Comparison of ENCODE assay signal across 8 cellular contexts in the genomic region with DNA sequence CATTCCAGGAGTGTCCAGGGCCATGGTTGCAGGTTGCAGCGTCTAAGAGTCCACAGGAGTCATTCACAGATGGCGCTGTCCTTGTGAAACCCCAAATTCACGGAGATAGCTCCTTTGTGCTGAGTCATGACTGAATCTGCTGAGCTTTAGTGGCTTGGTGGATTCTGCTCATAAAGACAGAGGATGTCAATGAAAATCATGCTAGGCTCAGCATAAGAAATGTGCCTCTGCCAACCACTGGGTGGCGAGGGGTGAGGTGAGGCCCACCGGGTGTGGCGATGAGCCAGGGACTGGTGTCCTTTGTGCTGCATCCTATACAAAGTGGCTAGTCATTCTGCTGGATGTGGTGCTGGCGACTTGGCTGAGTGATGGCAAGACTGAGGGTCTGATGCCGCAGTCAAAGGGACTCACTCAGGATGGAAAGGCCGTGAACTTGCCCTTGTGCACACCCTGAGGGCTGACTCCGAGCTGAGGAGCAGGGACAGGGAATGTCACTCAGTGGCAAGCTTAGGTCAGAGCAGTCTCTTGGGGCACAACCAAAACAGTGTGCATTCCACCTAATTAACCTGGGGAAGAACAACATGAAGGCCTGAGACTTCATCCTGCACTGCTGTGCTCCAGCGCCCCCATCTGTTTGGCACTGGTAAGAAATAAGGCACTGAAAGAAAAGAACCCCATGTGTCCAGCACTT.
DNase-seq lines count a peak whose midpoint lies in the region; ATAC-seq, FAIRE-seq and TF ChIP-seq lines count a peak whose summit lies in the region.

No MANE protein-coding gene starts in this region.

- peak; percentile 29 for ATAC-seq in GM18867 (IDR thresholded peaks at IDR 0.05; ENCODE audit: unreplicated experiment)
- ATAC-seq in pancreas: peak in 3 of 4 donors; percentile 33 to 43 (median 39)

- intact Hi-C loops in pancreas (cut with DNase I): loop anchor here in 2 of 3 donors (10.0 kb wide), 1 partner anchor 165 kb away; no protein-coding TSS in a partner anchor

- peak; percentile 48 for DNase-seq in AG08395 (ENCODE audit: low spot score)
- DNase-seq in NOMO-1 treated with DMSO at 0.1 percent for 48 hours (lab: John Stamatoyannopoulos, UW; ENCODE audit: unreplicated experiment): peak; percentile 57
- DNase-seq in dermis blood vessel endothelial cell: peak; percentile 63
- DNase-seq in pancreas: no peak
- no peak for DNase-seq in activated gamma-delta T cell treated with Interleukin-2 at 50 U/mL for 16 hours
- DNase-seq in C1 segment of cervical spinal cord (lab: John Stamatoyannopoulos, UW): no peak
- no peak for DNase-seq in CD1c-positive myeloid dendritic cell (ENCODE audit: extremely low spot score)

- FAIRE-seq in pancreas (lab: Jason Lieb, UNC): no peak

- no peaks in the 10 kb centered on the region for H3K27me3 ChIP-seq in pancreas

- H3K36me3 ChIP-seq in pancreas: no peaks in the 10 kb centered on the region

- no peak overlapping the region for H3K27ac ChIP-seq in pancreas

- no peak for TF ChIP-seq CTCF in pancreas (IDR thresholded peaks at IDR 0.05)

- 81 to 88% methylated on average over 11 of the region's 11 CpGs for WGBS in pancreas, 2 donors

- no peak overlapping the region for H3K4me3 ChIP-seq in pancreas

- no peaks in the 10 kb centered on the region for H3K4me1 ChIP-seq in pancreas

- no peaks in the 10 kb centered on the region for H3K9me3 ChIP-seq in pancreas

Comparison
In these comparisons a context has a peak if more than half of its experiments do, and no peak if none do; other contexts are left out.
1. DNase-seq: peak in AG08395 (single experiment), NOMO-1 treated with DMSO at 0.1 percent for 48 hours (single experiment) and dermis blood vessel endothelial cell (single experiment); none in pancreas (0 of 6), activated gamma-delta T cell treated with Interleukin-2 at 50 U/mL for 16 hours (single experiment), C1 segment of cervical spinal cord (0 of 14) and CD1c-positive myeloid dendritic cell (single experiment).